8 cellular contexts compared by ENCODE assay signal in the genomic region with DNA sequence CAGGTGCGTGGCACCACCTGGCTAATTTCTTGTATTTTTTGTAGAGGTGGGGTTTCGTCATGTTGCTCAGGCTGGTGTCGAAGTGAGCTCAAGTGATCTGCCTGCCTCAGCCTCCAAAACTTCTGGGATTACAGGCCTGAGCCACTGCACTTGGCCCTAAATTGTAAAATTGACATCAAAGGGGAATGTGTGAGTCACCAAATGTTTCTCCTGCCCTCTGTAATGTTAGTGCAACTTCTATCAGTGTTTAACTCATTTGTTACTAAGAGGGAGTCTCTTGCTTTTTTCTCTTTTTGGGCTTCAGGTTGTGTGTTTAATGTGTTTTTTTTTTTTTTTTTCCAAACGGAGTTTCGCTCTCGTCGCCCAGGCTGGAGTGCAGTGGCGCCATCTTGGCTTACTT. TPM values are rescaled to one million over a fixed set of nuclear protein-coding genes. Genes with fewer than 3 reads are reported as not detected.
DNase-seq lines count a peak whose midpoint lies in the region; ATAC-seq and TF ChIP-seq lines count a peak whose summit lies in the region.

No MANE protein-coding gene starts in this region.

- H3K4me3 ChIP-seq in psoas muscle (no peak overlapping the region), esophagus squamous epithelium (peak overlapping the region in 1 of 4 donors; percentile 25)

- no peak for ATAC-seq in psoas muscle
- ATAC-seq in HG02642 (IDR thresholded peaks at IDR 0.05; ENCODE audit: poor library complexity, unreplicated experiment), result no peak

- peaks cover 35% of the 10 kb centered on the region for H3K4me1 ChIP-seq in psoas muscle
- peaks cover 6 to 37% (median 10%) of the 10 kb centered on the region in 3 donors for H3K4me1 ChIP-seq in esophagus squamous epithelium

- no peaks in the 10 kb centered on the region for H3K9me3 ChIP-seq in psoas muscle
- no peaks in the 10 kb centered on the region for H3K9me3 ChIP-seq in esophagus squamous epithelium

- POLR2A ChIA-PET in HEK293T (lab: Yijun Ruan, JAX), result no interaction called here

- H3K27me3 ChIP-seq in psoas muscle (ENCODE audit: insufficient read depth in 3 of 3, low read length in 2 of 3) (no peaks in the 10 kb centered on the region), esophagus squamous epithelium (no peaks in the 10 kb centered on the region)

- no peak for TF ChIP-seq POLR2A in esophagus squamous epithelium (IDR thresholded peaks at IDR 0.05)

- CTCF ChIA-PET in HEK293T (lab: Yijun Ruan, JAX), result no interaction called here

- intact Hi-C loops in psoas muscle (cut with DNase I), result no loop called here
- intact Hi-C loops in esophagus squamous epithelium (cut with DNase I), result no loop called here

- H3K36me3 ChIP-seq in psoas muscle (ENCODE audit: insufficient read depth in 1 of 2, low read depth in 1 of 2) (no peaks in the 10 kb centered on the region), esophagus squamous epithelium (peaks cover 0 to 7% (median 0%) of the 10 kb centered on the region in 3 donors)

- DNase-seq in ELF-1 (ENCODE audit: low read depth, low spot score), result peak; percentile 19
- DNase-seq in RPMI7951 (ENCODE audit: low read depth), result peak; percentile 84
- DNase-seq in epithelial cell of prostate (ENCODE audit: low read depth, low spot score), result no peak
- peak in 1 of 2 donors; percentile 29 for DNase-seq in psoas muscle
- DNase-seq in HEK293T (ENCODE audit: extremely low spot score), result no peak
- no peak for DNase-seq in esophagus squamous epithelium (lab: John Stamatoyannopoulos, UW)
- no peak for DNase-seq in NCI-H1436 treated with DMSO at 0.1 percent for 48 hours (lab: John Stamatoyannopoulos, UW)

- WGBS in psoas muscle, 3 donors, result 86 to 88% (median 88%) methylated on average over 8 of the region's 8 CpGs
- 50 to 61% methylated on average over 6 to 7 of the region's 8 CpGs for WGBS in esophagus squamous epithelium, 2 donors

- TF ChIP-seq CTCF in psoas muscle (IDR thresholded peaks at IDR 0.05) (no peak), esophagus squamous epithelium (IDR thresholded peaks at IDR 0.05) (no peak)

- peak overlapping the region; percentile 48 for H3K27ac ChIP-seq in epithelial cell of prostate
- H3K27ac ChIP-seq in psoas muscle, result peak overlapping the region; percentile 36
- H3K27ac ChIP-seq in esophagus squamous epithelium, result peak overlapping the region in 1 of 4 donors; percentile 98

TF ChIP-seq in HEK293T, 16 proteins besides CTCF, POLR2A, EP300 and RAD21:
- TF ChIP-seq L3MBTL2 (conservative IDR thresholded peaks at IDR 0.05), result no peak
- no peak for TF ChIP-seq FOXK2 (IDR thresholded peaks at IDR 0.05)
- TF ChIP-seq SP1 (IDR thresholded peaks at IDR 0.05), result no peak
- TF ChIP-seq LEF1 (IDR thresholded peaks at IDR 0.05; ENCODE audit: borderline replicate concordance), result no peak
- TF ChIP-seq FOXM1 (IDR thresholded peaks at IDR 0.05; ENCODE audit: borderline replicate concordance), result no peak
- TF ChIP-seq CTBP1 (IDR thresholded peaks at IDR 0.05; ENCODE audit: borderline replicate concordance), result no peak
- TF ChIP-seq FOXA1 (IDR thresholded peaks at IDR 0.05), result no peak

RNA-seq across cellular contexts. Expression of gene TULP3, which starts 2.3 kb away (rescaled TPM):
- 34.2 and 42.8 TPM in 2 replicates for total RNA-seq in RPMI7951 (2014; rRNA removed; shearing (Covaris generic))
- total RNA-seq in psoas muscle (1 to 10 TPM; 4.9 to 9.1 (median 8.0) TPM), esophagus squamous epithelium (10 to 100 TPM; 13.1 to 26.1 (median 19.8) TPM)
- polyA plus RNA-seq in psoas muscle, result 1 to 10 TPM; 3.9 to 7.3 (median 4.4) TPM

RNA-seq across cellular contexts. Expression of gene RHNO1, which starts 16.0 kb away (rescaled TPM):
- total RNA-seq in RPMI7951 (2014; rRNA removed; shearing (Covaris generic)), result 41.7 and 44.6 TPM in 2 replicates
- total RNA-seq in psoas muscle (10 to 100 TPM in 1 of 4 donors, 1 to 10 TPM in 3; 1.8 to 11.7 (median 5.5) TPM), esophagus squamous epithelium (10 to 100 TPM; 15.1 to 20.0 (median 18.6) TPM)
- polyA plus RNA-seq in psoas muscle, result 1 to 10 TPM; 3.1 to 7.9 (median 6.4) TPM

RNA-seq across cellular contexts. Expression of gene FOXM1, which starts 16.0 kb away (rescaled TPM):
- total RNA-seq in RPMI7951 (2014; rRNA removed; shearing (Covaris generic)), result 38.6 and 58.3 TPM in 2 replicates
- total RNA-seq in psoas muscle, result under 1 TPM in 3 of 4 donors, not detected in 1; 0.15 to 0.59 (median 0.52) TPM
- under 1 TPM; 0.17 to 0.20 (median 0.17) TPM for polyA plus RNA-seq in psoas muscle
- 10 to 100 TPM in 3 of 4 donors, 1 to 10 TPM in 1; 5.9 to 28.7 (median 14.2) TPM for total RNA-seq in esophagus squamous epithelium

RNA-seq across cellular contexts. Expression of gene TEX52, which starts 36.2 kb away (rescaled TPM):
- total RNA-seq in RPMI7951 (2014; rRNA removed; shearing (Covaris generic)), result not detected in 2 replicates
- not detected for total RNA-seq in psoas muscle
- polyA plus RNA-seq in psoas muscle, result not detected
- not detected for total RNA-seq in esophagus squamous epithelium

RNA-seq across cellular contexts. Expression of gene NRIP2, which starts 58.2 kb away (rescaled TPM):
- total RNA-seq in RPMI7951 (2014; rRNA removed; shearing (Covaris generic)), result not detected in 2 replicates
- 1 to 10 TPM in 2 of 4 donors, under 1 TPM in 2; 0.96 to 2.4 (median 1.1) TPM for total RNA-seq in psoas muscle
- 1 to 10 TPM; 1.0 to 1.3 (median 1.3) TPM for polyA plus RNA-seq in psoas muscle
- total RNA-seq in esophagus squamous epithelium, result 1 to 10 TPM in 1 of 4 donors, under 1 TPM in 1, not detected in 2; 0.38 to 1.6 TPM

Comparison
In these comparisons a context has a peak if more than half of its experiments do, and no peak if none do; other contexts are left out.
1. DNase-seq: peak in ELF-1 (single experiment) and RPMI7951 (single experiment); none in epithelial cell of prostate (single experiment), HEK293T (single experiment), esophagus squamous epithelium (single experiment) and NCI-H1436 treated with DMSO at 0.1 percent for 48 hours (single experiment).
2. RNA of gene FOXM1, which starts 16.0 kb away (total RNA-seq): 38.6 to 58.3 TPM in RPMI7951 and 5.9 to 28.7 TPM in esophagus squamous epithelium; 0.15 to 0.59 TPM in psoas muscle; every median in the first group is over 4 times any median in the second.